Comparison of ENCODE assay signal across 21 cellular contexts in genomic region chr7:131100357-131101054, GRCh38.
A peak's percentile ranks its signal among the peaks of the same experiment; 100 is the strongest.
DNase-seq lines count a peak whose midpoint lies in the region; TF ChIP-seq lines count a peak whose summit lies in the region.
"Had no signal": no experiment of that assay in that cellular context is flagged by ENCODE, and none has a peak within 500 bp of the region (broad histone marks: within the 10 kb centered on the region; RNA-seq: fewer than 3 reads in every experiment).

No MANE protein-coding gene starts in this region.

- intact Hi-C loops in spleen (cut with DNase I; ENCODE audit: low total_unique reads) (no loop called here), PC-9 (cut with micrococcal nuclease; ENCODE audit: unreplicated experiment) (no loop called here)

- H3K4me2 ChIP-seq in Karpas-422 (ENCODE audit: low read depth, low read length, poor library complexity, severe bottlenecking) (peak overlapping the region; percentile 41), PC-9 (no peak overlapping the region)

- H4K20me1 ChIP-seq in Karpas-422 (ENCODE audit: insufficient read depth, low read depth, low read length) = no peaks in the 10 kb centered on the region
- H4K20me1 ChIP-seq in PC-9 (ENCODE audit: insufficient read depth) = peaks cover 100% of the 10 kb centered on the region

- H3F3A ChIP-seq in PC-9 (ENCODE audit: insufficient read depth, low read depth) = peaks cover 21% of the 10 kb centered on the region; the same call in 1 of the 2 replicates

- TF ChIP-seq CTCF in spleen (IDR thresholded peaks at IDR 0.05 in 8 of 11, conservative IDR thresholded peaks at IDR 0.05 in 3 of 11) = no peak
- no peak for TF ChIP-seq CTCF in PC-9 (conservative IDR thresholded peaks at IDR 0.05)

- H3K4me3 ChIP-seq in Karpas-422 (ENCODE audit: low read length) (no peak overlapping the region), spleen (peak overlapping the region in 1 of 8 donors; percentile 12), PC-9 (no peak overlapping the region)
- H3K4me3 ChIP-seq: lung, prostate gland, SJSA1, upper lobe of left lung had no signal

- H3K9me3 ChIP-seq in Karpas-422 (ENCODE audit: low read length) = no peaks in the 10 kb centered on the region
- no peaks in the 10 kb centered on the region for H3K9me3 ChIP-seq in spleen
- no peaks in the 10 kb centered on the region; the same call in 1 of the 2 replicates for H3K9me3 ChIP-seq in PC-9 (ENCODE audit: insufficient read depth, low read depth)
- H3K9me3 ChIP-seq: prostate gland, SJSA1, upper lobe of left lung had no signal

- peaks cover 26% of the 10 kb centered on the region for H3K36me3 Mint-ChIP-seq in activated CD4-positive, alpha-beta T cell treated with anti-CD3 and anti-CD28 coated beads, Interleukin-2, amount 10 ng/mL, durations not matched to agents 7 days and 5 days (ENCODE audit: low read depth)

- 57 to 76% (median 70%) methylated on average over 10 of the region's 10 CpGs for WGBS in spleen, 5 donors

- H3K27me3 ChIP-seq in Karpas-422 (ENCODE audit: low read length) = no peaks in the 10 kb centered on the region
- H3K27me3 ChIP-seq in spleen (replicated peaks in 1 of 7) = no peaks in the 10 kb centered on the region
- no peaks in the 10 kb centered on the region for H3K27me3 ChIP-seq in PC-9 (ENCODE audit: insufficient read depth, low read depth)
- H3K27me3 ChIP-seq: SJSA1, upper lobe of left lung had no signal

- H3K9me2 ChIP-seq in Karpas-422 (replicated peaks; ENCODE audit: insufficient read depth, low read length) (no peaks in the 10 kb centered on the region), PC-9 (ENCODE audit: insufficient read depth) (no peaks in the 10 kb centered on the region)

- no peak overlapping the region for H3K9ac ChIP-seq in Karpas-422 (ENCODE audit: low read length)

- peak overlapping the region; percentile 63 for H3K27ac Mint-ChIP-seq in activated CD4-positive, alpha-beta T cell treated with anti-CD3 and anti-CD28 coated beads, Interleukin-2, amount 10 ng/mL, durations not matched to agents 7 days and 5 days
- H3K27ac Mint-ChIP-seq: activated T-helper 2 cell treated with anti-CD3 and anti-CD28 coated beads, Interferon-gamma antibody, Interleukin-2, Interleukin-4, amounts not matched to agents 10 μg/mL and 5 μg/mL and 100 μg/mL, durations not matched to agents 14 hours and 24 hours and 36 hours; nephron; T-helper 2 cell treated with Interferon-gamma antibody and Interleukin-4, amounts not matched to agents 5 μg/mL and 100 μg/mL, for 36 hours had no signal

- no peaks in the 10 kb centered on the region for H3K9me3 Mint-ChIP-seq in activated CD4-positive, alpha-beta T cell treated with anti-CD3 and anti-CD28 coated beads, Interleukin-2, amount 10 ng/mL, durations not matched to agents 7 days and 5 days
- H3K9me3 Mint-ChIP-seq: activated T-helper 2 cell treated with anti-CD3 and anti-CD28 coated beads, Interferon-gamma antibody, Interleukin-2, Interleukin-4, amounts not matched to agents 10 μg/mL and 5 μg/mL and 100 μg/mL, durations not matched to agents 14 hours and 24 hours and 36 hours; nephron; T-helper 2 cell treated with Interferon-gamma antibody and Interleukin-4, amounts not matched to agents 5 μg/mL and 100 μg/mL, for 36 hours had no signal

- H3K4me1 ChIP-seq in Karpas-422 (ENCODE audit: low read length) = peaks cover 95% of the 10 kb centered on the region
- H3K4me1 ChIP-seq in spleen = peaks cover 81 to 100% (median 100%) of the 10 kb centered on the region in 6 donors
- peaks cover 22% of the 10 kb centered on the region for H3K4me1 ChIP-seq in PC-9 (replicated peaks; ENCODE audit: insufficient read depth)
- H3K4me1 ChIP-seq: prostate gland had no signal

- DNase-seq in activated CD4-positive, alpha-beta T cell treated with anti-CD3 and anti-CD28 coated beads, Interleukin-2, amount 10 ng/mL, durations not matched to agents 7 days and 5 days = no peak
- DNase-seq in activated CD4-positive, alpha-beta T cell treated with anti-CD3 and anti-CD28 coated beads for 1 hour = no peak
- DNase-seq in Karpas-422 = peak; percentile 55
- peak; percentile 74 for DNase-seq in central memory CD4-positive, alpha-beta T cell
- no peak for DNase-seq in spleen
- no peak for DNase-seq in PC-9
- no peak for DNase-seq in hippocampal formation (lab: John Stamatoyannopoulos, UW)
- DNase-seq in HPDE6-E6E7 (ENCODE audit: extremely low spot score) = no peak
- DNase-seq: activated CD4-positive, alpha-beta T cell treated with anti-CD3 and anti-CD28 coated beads for 48 hours; DMS79; foreskin melanocyte; NCI-H1105 treated with DMSO at 0.1 percent for 48 hours; NCI-H69; upper lobe of left lung had no signal

- no peak for TF ChIP-seq POLR2A in spleen (IDR thresholded peaks at IDR 0.05)

- POLR2A ChIA-PET in activated CD4-positive, alpha-beta T cell treated with anti-CD3 and anti-CD28 coated beads, Interleukin-2, amount 10 ng/mL, durations not matched to agents 7 days and 5 days (lab: Charles Lee) = no interaction called here
- POLR2A ChIA-PET in PC-9 (lab: Charles Lee; ENCODE audit: unreplicated experiment) = no interaction called here

- CTCF ChIA-PET in activated CD4-positive, alpha-beta T cell treated with anti-CD3 and anti-CD28 coated beads, Interleukin-2, amount 10 ng/mL, durations not matched to agents 7 days and 5 days (lab: Charles Lee) = no interaction called here
- CTCF ChIA-PET in PC-9 (lab: Charles Lee) = no interaction called here

- no TSS peak for BruUV-seq in PC-9 (replicated peaks; lab: Mats Ljungman, UMichigan)

- H2AFZ ChIP-seq in Karpas-422 (ENCODE audit: low read length) = no peak overlapping the region
- no peak overlapping the region for H2AFZ ChIP-seq in PC-9

- H3K79me2 ChIP-seq in Karpas-422 (ENCODE audit: low read length) (peaks cover 100% of the 10 kb centered on the region), PC-9 (ENCODE audit: low read depth) (peaks cover 100% of the 10 kb centered on the region)

- H3K4me1 Mint-ChIP-seq in activated CD4-positive, alpha-beta T cell treated with anti-CD3 and anti-CD28 coated beads, Interleukin-2, amount 10 ng/mL, durations not matched to agents 7 days and 5 days = peaks cover 54% of the 10 kb centered on the region
- H3K4me1 Mint-ChIP-seq: nephron had no signal

- no peak overlapping the region for H3K4me3 Mint-ChIP-seq in activated CD4-positive, alpha-beta T cell treated with anti-CD3 and anti-CD28 coated beads, Interleukin-2, amount 10 ng/mL, durations not matched to agents 7 days and 5 days
- H3K4me3 Mint-ChIP-seq: nephron; T-helper 2 cell treated with Interferon-gamma antibody and Interleukin-4, amounts not matched to agents 5 μg/mL and 100 μg/mL, for 36 hours had no signal

- H3K27me3 Mint-ChIP-seq in activated CD4-positive, alpha-beta T cell treated with anti-CD3 and anti-CD28 coated beads, Interleukin-2, amount 10 ng/mL, durations not matched to agents 7 days and 5 days = no peaks in the 10 kb centered on the region

- H3K36me3 ChIP-seq in Karpas-422 (ENCODE audit: insufficient read depth, low read length) (peaks cover 45% of the 10 kb centered on the region), spleen (peaks cover 0 to 57% (median 6%) of the 10 kb centered on the region in 6 donors), PC-9 (ENCODE audit: low read depth) (peaks cover 86% of the 10 kb centered on the region)
- H3K36me3 ChIP-seq: prostate gland had no signal

- peak overlapping the region; percentile 56 for H3K27ac ChIP-seq in Karpas-422 (ENCODE audit: low read length)
- H3K27ac ChIP-seq in spleen = peak overlapping the region in 5 of 8 donors; percentile 1 to 54 (median 12)
- H3K27ac ChIP-seq in PC-9 = no peak overlapping the region
- H3K27ac ChIP-seq: C4-2B, prostate gland, SJSA1 had no signal

Comparison
In these comparisons a context has a peak if more than half of its experiments do, and no peak if none do; other contexts are left out.
1. DNase-seq: peak in Karpas-422 (single experiment) and central memory CD4-positive, alpha-beta T cell (single experiment); none in activated CD4-positive, alpha-beta T cell treated with anti-CD3 and anti-CD28 coated beads, Interleukin-2, amount 10 ng/mL, durations not matched to agents 7 days and 5 days (single experiment), activated CD4-positive, alpha-beta T cell treated with anti-CD3 and anti-CD28 coated beads for 1 hour (single experiment), spleen (single experiment), PC-9 (0 of 2), hippocampal formation (0 of 2) and HPDE6-E6E7 (single experiment).